In the genomic region with DNA sequence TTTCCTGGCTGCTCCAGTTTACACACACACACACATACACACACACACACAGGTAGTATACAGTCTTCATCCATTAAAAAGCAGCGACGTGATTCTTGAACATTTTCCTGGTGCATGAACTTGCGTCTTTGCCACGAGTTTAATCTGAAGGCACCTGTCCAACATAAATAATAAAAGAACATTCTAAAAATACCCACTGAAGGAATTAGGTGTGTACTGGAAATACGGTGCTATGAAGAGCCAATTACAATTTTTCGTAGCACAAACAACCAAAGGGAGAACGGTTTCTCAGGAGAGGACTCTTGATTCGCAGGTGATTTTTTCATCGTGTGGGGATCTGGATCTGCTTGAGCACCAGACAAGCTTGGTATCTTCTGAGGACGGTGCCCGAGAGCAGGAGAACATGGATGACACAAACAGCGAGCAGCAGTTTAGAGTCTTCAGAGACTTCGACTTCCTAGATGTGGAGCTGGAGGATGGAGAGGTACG, we compare ENCODE assay signal across 19 cellular contexts.
A peak's percentile ranks its signal among the peaks of the same experiment; 100 is the strongest.
DNase-seq lines count a peak whose midpoint lies in the region; ATAC-seq and TF ChIP-seq lines count a peak whose summit lies in the region.
"Had no signal": no experiment of that assay in that cellular context is flagged by ENCODE, and none has a peak within 500 bp of the region (broad histone marks: within the 10 kb centered on the region; RNA-seq: fewer than 3 reads in every experiment).

No MANE protein-coding gene starts in this region.

- DNase-seq in right lobe of liver (no peak), gastrocnemius medialis (no peak), NCI-H748 (lab: John Stamatoyannopoulos, UW; ENCODE audit: unreplicated experiment) (no peak)
- DNase-seq: activated CD4-positive, CD25-positive, alpha-beta regulatory T cell; activated CD8-positive, alpha-beta memory T cell treated with anti-CD3 and anti-CD28 coated beads, Interleukin-2, amount 50 U/mL, for 4 hours; CD4-positive, alpha-beta memory T cell; hypothalamus; NCI-H1417; NCI-H446; stimulated activated CD4-positive, alpha-beta T cell treated with anti-CD3 and anti-CD28 coated beads, Interleukin-15, amount 100 ng/mL, for 24 hours; SW 1271 had no signal

- H3K36me3 ChIP-seq in esophagus (ENCODE audit: control insufficient read depth in 2 of 2, insufficient read depth in 2 of 2, low read length in 1 of 2), result no peaks in the 10 kb centered on the region
- H3K36me3 ChIP-seq in right lobe of liver, result no peaks in the 10 kb centered on the region
- peaks cover 0 to 15% of the 10 kb centered on the region in 2 donors for H3K36me3 ChIP-seq in gastrocnemius medialis

- H3K27me3 ChIP-seq in esophagus (ENCODE audit: control insufficient read depth in 1 of 2, insufficient read depth in 2 of 2, low read length in 2 of 2), result no peaks in the 10 kb centered on the region
- H3K27me3 ChIP-seq in right lobe of liver, result no peaks in the 10 kb centered on the region
- no peaks in the 10 kb centered on the region for H3K27me3 ChIP-seq in gastrocnemius medialis

- in situ Hi-C loops in gastrocnemius medialis (cut with MboI; ENCODE audit: low sequenced_read_pairs in 4 of 4), result no loop called here

- intact Hi-C loops in right lobe of liver (cut with DNase I), result no loop called here
- intact Hi-C loops in gastrocnemius medialis (cut with DNase I; ENCODE audit: low total_unique reads), result no loop called here

- H3K4me3 ChIP-seq in esophagus (ENCODE audit: low read depth in 1 of 2, low read length in 2 of 2) (peak overlapping the region; percentile 26 to 27), right lobe of liver (peak overlapping the region; percentile 38 to 58 (median 44)), gastrocnemius medialis (peak overlapping the region; percentile 24 to 45 (median 35))
- H3K4me3 ChIP-seq: A549, GM12878 had no signal

- 37 to 42% methylated on average over 14 of the region's 14 CpGs for WGBS in esophagus, 2 donors
- 19% methylated on average over 14 of the region's 14 CpGs for WGBS in right lobe of liver (ENCODE audit: insufficient coverage, low coverage, low lambda C conversion rate, missing lambda C conversion rate)

- TF ChIP-seq CTCF in C4-2B (conservative IDR thresholded peaks at IDR 0.05), result no peak
- no peak for TF ChIP-seq CTCF in right lobe of liver (IDR thresholded peaks at IDR 0.05)
- TF ChIP-seq CTCF in gastrocnemius medialis (IDR thresholded peaks at IDR 0.05 in 4 of 5, conservative IDR thresholded peaks at IDR 0.05 in 1 of 5), result no peak

- no peaks in the 10 kb centered on the region for H3K4me1 ChIP-seq in esophagus (ENCODE audit: control insufficient read depth in 2 of 2, insufficient read depth in 2 of 2, low read length in 1 of 2)
- H3K4me1 ChIP-seq in right lobe of liver, result peaks cover 0 to 11% (median 5%) of the 10 kb centered on the region in 4 donors
- peaks cover 16 to 29% of the 10 kb centered on the region in 2 donors for H3K4me1 ChIP-seq in gastrocnemius medialis
- H3K4me1 ChIP-seq: A549 had no signal

- no peaks in the 10 kb centered on the region for H3K9me3 ChIP-seq in esophagus (ENCODE audit: control insufficient read depth in 2 of 2, insufficient read depth in 1 of 2, low read depth in 1 of 2, low read length in 1 of 2)
- no peaks in the 10 kb centered on the region for H3K9me3 ChIP-seq in right lobe of liver
- no peaks in the 10 kb centered on the region for H3K9me3 ChIP-seq in gastrocnemius medialis
- H3K9me3 ChIP-seq: A549 had no signal

- TF ChIP-seq POLR2A in right lobe of liver (IDR thresholded peaks at IDR 0.05) (peak; percentile 70), gastrocnemius medialis (IDR thresholded peaks at IDR 0.05) (peak; percentile 26 to 68)

- peak overlapping the region; percentile 67; the same call in 1 of the 2 replicates for H3K27ac ChIP-seq in C4-2B
- H3K27ac ChIP-seq in esophagus (ENCODE audit: low read depth in 2 of 2, low read length in 1 of 2), result peak overlapping the region; percentile 63 to 77
- H3K27ac ChIP-seq in right lobe of liver, result peak overlapping the region; percentile 87 to 89 (median 88)
- peak overlapping the region; percentile 65 to 80 (median 76) for H3K27ac ChIP-seq in gastrocnemius medialis
- H3K27ac ChIP-seq: A549, KMS-11 had no signal

- ATAC-seq in right lobe of liver (peak; percentile 54 to 64 (median 62)), gastrocnemius medialis (peak; percentile 57 to 80), GM18868 (IDR thresholded peaks at IDR 0.05; ENCODE audit: unreplicated experiment) (no peak), GM18861 (IDR thresholded peaks at IDR 0.05; ENCODE audit: unreplicated experiment) (no peak), GM21367 (IDR thresholded peaks at IDR 0.05; ENCODE audit: unreplicated experiment) (no peak)
- ATAC-seq: A549, GM12878 had no signal

Comparison
In these comparisons a context has a peak if more than half of its experiments do, and no peak if none do; other contexts are left out.
1. ATAC-seq: peak in right lobe of liver (4 of 4) and gastrocnemius medialis (2 of 2); none in GM18868 (single experiment), GM18861 (single experiment) and GM21367 (single experiment).
2. Peak in every context shown above with its lines, with median percentiles within 50 percentile points of each other: H3K27ac ChIP-seq and H3K4me3 ChIP-seq.